In genomic region chr2:31147645-31148044, GRCh38 we compare ENCODE assay signal across 8 cellular contexts.
"Had no signal": no experiment of that assay in that cellular context is flagged by ENCODE, and none has a peak within 500 bp of the region (broad histone marks: within the 10 kb centered on the region; RNA-seq: fewer than 3 reads in every experiment).

No MANE protein-coding gene starts in this region.

- ATAC-seq: GM23338, HCT116 had no signal

- H3K4me3 Mint-ChIP-seq: GM23338, H9, HFFc6 had no signal

- H3K9me3 Mint-ChIP-seq: GM23338, H9, HFFc6 had no signal

- DNase-seq: GM23248, GOT3, H7, H9, HCEC 1CT, HFFc6 had no signal

- H3K27ac Mint-ChIP-seq: GM23338, H9, HFFc6 had no signal
